ENCODE assay signal across 15 cellular contexts in the genomic region with DNA sequence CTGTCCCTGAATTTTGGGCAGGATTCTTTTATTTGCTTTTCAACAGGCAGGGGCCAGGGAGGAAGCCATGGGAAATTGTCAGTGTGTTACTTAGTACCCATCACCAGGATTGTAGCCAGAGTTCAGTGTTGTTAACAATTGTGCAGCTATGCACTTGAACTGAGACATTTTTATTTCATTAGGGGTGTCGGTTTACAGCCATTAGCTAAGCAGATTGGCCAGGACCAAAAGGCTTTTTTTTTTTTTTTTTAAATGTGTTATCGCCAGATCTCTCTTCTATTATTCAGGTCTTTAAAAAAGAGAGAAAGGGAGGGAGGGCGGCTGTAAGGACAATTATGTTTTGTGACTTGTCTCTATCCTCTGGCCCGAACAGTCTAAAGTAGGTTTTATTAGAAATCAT.
DNase-seq lines count a peak whose midpoint lies in the region; ATAC-seq, FAIRE-seq and TF ChIP-seq lines count a peak whose summit lies in the region.
"Had no signal": no experiment of that assay in that cellular context is flagged by ENCODE, and none has a peak within 500 bp of the region (broad histone marks: within the 10 kb centered on the region; RNA-seq: fewer than 3 reads in every experiment).

No MANE protein-coding gene starts in this region.

- intact Hi-C loops in left cardiac atrium (cut with DNase I) (no loop called here), right cardiac atrium (cut with DNase I) (loop anchor here in 1 of 4 donors (2.0 kb wide), 1 partner anchor 23 kb away; no protein-coding TSS in a partner anchor), HepG2 (cut with micrococcal nuclease; ENCODE audit: unreplicated experiment) (no loop called here)
- intact Hi-C loops in activated CD4-positive, alpha-beta T cell treated with anti-CD3 and anti-CD28 coated beads, Interleukin-2, amount 10 ng/mL, durations not matched to agents 24 days and 14 days (cut with micrococcal nuclease): no loop called here

- no peak overlapping the region for H3K4me3 Mint-ChIP-seq in activated CD4-positive, alpha-beta T cell treated with anti-CD3 and anti-CD28 coated beads, Interleukin-2, amount 10 ng/mL, durations not matched to agents 24 days and 14 days
- H3K4me3 Mint-ChIP-seq: neural crest cell, T-helper 17 cell had no signal

- no TSS peak for BruUV-seq in HepG2 (replicated peaks; lab: Mats Ljungman, UMichigan)

- no peak overlapping the region for H3K4me3 ChIP-seq in cardiac muscle cell
- no peak overlapping the region for H3K4me3 ChIP-seq in right cardiac atrium (ENCODE audit: low read length)
- H3K4me3 ChIP-seq in smooth muscle cell: no peak overlapping the region
- H3K4me3 ChIP-seq in HepG2 (replicated peaks in 1 of 3; ENCODE audit: insufficient read depth in 1 of 3, low read depth in 2 of 3, low read length in 3 of 3): no peak overlapping the region
- H3K4me3 ChIP-seq: transverse colon had no signal

- H4K20me1 ChIP-seq in smooth muscle cell (ENCODE audit: low read depth): no peaks in the 10 kb centered on the region
- no peaks in the 10 kb centered on the region for H4K20me1 ChIP-seq in HepG2 (ENCODE audit: insufficient read depth, low read length)

- TF ChIP-seq CTCF in cardiac muscle cell (IDR thresholded peaks at IDR 0.05; ENCODE audit: low read depth, low read length) (no peak), smooth muscle cell (IDR thresholded peaks at IDR 0.05; ENCODE audit: borderline replicate concordance, insufficient read depth, poor library complexity, severe bottlenecking) (no peak), HepG2 (CRISPR knock-in tag; IDR thresholded peaks at IDR 0.05) (no peak), foreskin keratinocyte (conservative IDR thresholded peaks at IDR 0.05) (no peak)

- H3K9ac ChIP-seq in smooth muscle cell (ENCODE audit: low read depth) (no peak overlapping the region), HepG2 (ENCODE audit: insufficient read depth, low read depth, low read length) (no peak overlapping the region)

- FAIRE-seq in HepG2 (lab: Jason Lieb, UNC): no peak

- H3K27me3 ChIP-seq in cardiac muscle cell (no peaks in the 10 kb centered on the region), right cardiac atrium (ENCODE audit: control insufficient read depth, insufficient read depth) (no peaks in the 10 kb centered on the region), smooth muscle cell (ENCODE audit: low read depth) (no peaks in the 10 kb centered on the region), HepG2 (ENCODE audit: control insufficient read depth in 1 of 2, insufficient read depth in 2 of 2, low read length in 2 of 2) (peaks cover 0 to 4% of the 10 kb centered on the region in 2 experiments; a peak in 1 of 5 replicates), foreskin keratinocyte (no peaks in the 10 kb centered on the region)
- H3K27me3 ChIP-seq: transverse colon had no signal

- no peak overlapping the region for H3K4me2 ChIP-seq in smooth muscle cell
- H3K4me2 ChIP-seq in HepG2 (ENCODE audit: low read depth, low read length): no peak overlapping the region

- H3K27ac ChIP-seq in cardiac muscle cell (peak overlapping the region; percentile 55), right cardiac atrium (ENCODE audit: low read length) (peak overlapping the region; percentile 92), smooth muscle cell (ENCODE audit: low read depth) (no peak overlapping the region), HepG2 (ENCODE audit: extremely low read length, insufficient read depth, low read length) (no peak overlapping the region), foreskin keratinocyte (no peak overlapping the region)
- H3K27ac ChIP-seq: transverse colon had no signal

- H3K79me2 ChIP-seq in smooth muscle cell (ENCODE audit: low read depth) (no peaks in the 10 kb centered on the region), HepG2 (ENCODE audit: insufficient read depth, low read length) (no peaks in the 10 kb centered on the region)

- no peak for ATAC-seq in left cardiac atrium
- no peak for ATAC-seq in right cardiac atrium
- no peak for ATAC-seq in HepG2
- no peak for ATAC-seq in foreskin keratinocyte
- ATAC-seq: T-helper 17 cell had no signal

- H3K9me3 ChIP-seq in cardiac muscle cell (ENCODE audit: low read depth) (no peaks in the 10 kb centered on the region), right cardiac atrium (ENCODE audit: control insufficient read depth, low read length) (no peaks in the 10 kb centered on the region), smooth muscle cell (replicated peaks; ENCODE audit: low read depth) (no peaks in the 10 kb centered on the region), HepG2 (ENCODE audit: low read length) (no peaks in the 10 kb centered on the region)
- H3K9me3 ChIP-seq: transverse colon had no signal

- no peak for TF ChIP-seq RAD21 in HepG2 (CRISPR knock-in tag; IDR thresholded peaks at IDR 0.05)

- H2AFZ ChIP-seq in smooth muscle cell (ENCODE audit: low read depth) (peak overlapping the region; percentile 28), HepG2 (ENCODE audit: low read length) (no peak overlapping the region)

- H3K27ac Mint-ChIP-seq in activated CD4-positive, alpha-beta T cell treated with anti-CD3 and anti-CD28 coated beads, Interleukin-2, amount 10 ng/mL, durations not matched to agents 24 days and 14 days: no peak overlapping the region
- H3K27ac Mint-ChIP-seq: T-helper 17 cell had no signal

- no peaks in the 10 kb centered on the region for H3K4me1 Mint-ChIP-seq in activated CD4-positive, alpha-beta T cell treated with anti-CD3 and anti-CD28 coated beads, Interleukin-2, amount 10 ng/mL, durations not matched to agents 24 days and 14 days
- H3K4me1 Mint-ChIP-seq: T-helper 17 cell had no signal

- H3F3A ChIP-seq in smooth muscle cell (ENCODE audit: low read depth): no peaks in the 10 kb centered on the region

- no peaks in the 10 kb centered on the region for H3K27me3 Mint-ChIP-seq in activated CD4-positive, alpha-beta T cell treated with anti-CD3 and anti-CD28 coated beads, Interleukin-2, amount 10 ng/mL, durations not matched to agents 24 days and 14 days
- H3K27me3 Mint-ChIP-seq: T-helper 17 cell had no signal

- no peaks in the 10 kb centered on the region for H3K36me3 Mint-ChIP-seq in activated CD4-positive, alpha-beta T cell treated with anti-CD3 and anti-CD28 coated beads, Interleukin-2, amount 10 ng/mL, durations not matched to agents 24 days and 14 days (ENCODE audit: low read depth)

- CTCF ChIA-PET in HepG2 (lab: Yijun Ruan, JAX; ENCODE audit: low intra/inter-chr PET ratio, low total read pairs): no interaction called here

- no peak for TF ChIP-seq POLR2A in HepG2 (IDR thresholded peaks at IDR 0.05; ENCODE audit: insufficient read depth in 1 of 2, low read depth in 2 of 2, low read length in 2 of 2)

- DNase-seq in cardiac muscle cell (ENCODE audit: low read depth in 1 of 2, low spot score in 1 of 2) (peak in 1 of 2 donors; percentile 38), left cardiac atrium (no peak), NCI-H524 (lab: John Stamatoyannopoulos, UW) (peak; percentile 21 to 73), right cardiac atrium (no peak), smooth muscle cell (lab: John Stamatoyannopoulos, UW; ENCODE audit: unreplicated experiment) (no peak), HepG2 (ENCODE audit: low spot score) (no peak), foreskin keratinocyte (no peak)
- no peak for DNase-seq in activated CD4-positive, alpha-beta T cell treated with anti-CD3 and anti-CD28 coated beads, Interleukin-2, amount 10 ng/mL, durations not matched to agents 24 days and 14 days
- DNase-seq: activated CD4-positive, alpha-beta T cell treated with anti-CD3 and anti-CD28 coated beads for 4 hours; activated T-cell treated with anti-CD3 and anti-CD28 coated beads, Interleukin-2, amount 50 U/mL, for 48 hours; Calu3; stimulated activated CD4-positive, alpha-beta T cell treated with anti-CD3 and anti-CD28 coated beads, Interleukin-15, amount 100 ng/mL, for 24 hours; T-helper 17 cell; transverse colon had no signal

- no peaks in the 10 kb centered on the region for H3K36me3 ChIP-seq in cardiac muscle cell
- no peaks in the 10 kb centered on the region for H3K36me3 ChIP-seq in smooth muscle cell (ENCODE audit: low read depth)
- H3K36me3 ChIP-seq in HepG2 (replicated peaks in 1 of 2; ENCODE audit: control insufficient read depth in 1 of 2, insufficient read depth in 2 of 2, low read length in 2 of 2): no peaks in the 10 kb centered on the region
- H3K36me3 ChIP-seq: transverse colon had no signal

- TF ChIP-seq EP300 in HepG2 (IDR thresholded peaks at IDR 0.05; ENCODE audit: low read depth in 2 of 2, low read length in 2 of 2) (no peak), HepG2 (CRISPR knock-in tag; IDR thresholded peaks at IDR 0.05; ENCODE audit: borderline replicate concordance) (no peak)

- POLR2A ChIA-PET in HepG2 (lab: Yijun Ruan, JAX): no interaction called here

- in situ Hi-C loops in HepG2 (cut with HindIII; ENCODE audit: extremely low pct_ligation_motif_present, low pct_unique_long_range_greater_than_20kb): no loop called here

- H3K4me1 ChIP-seq in cardiac muscle cell (ENCODE audit: low read depth) (peaks cover 27% of the 10 kb centered on the region), right cardiac atrium (ENCODE audit: control insufficient read depth, insufficient read depth, low read length) (peaks cover 4% of the 10 kb centered on the region), smooth muscle cell (ENCODE audit: low read depth) (peaks cover 2% of the 10 kb centered on the region), HepG2 (ENCODE audit: insufficient read depth, low read length) (no peaks in the 10 kb centered on the region), foreskin keratinocyte (no peaks in the 10 kb centered on the region)
- H3K4me1 ChIP-seq: transverse colon had no signal

- H3K9me3 Mint-ChIP-seq in activated CD4-positive, alpha-beta T cell treated with anti-CD3 and anti-CD28 coated beads, Interleukin-2, amount 10 ng/mL, durations not matched to agents 24 days and 14 days: no peaks in the 10 kb centered on the region
- H3K9me3 Mint-ChIP-seq: neural crest cell had no signal

- WGBS in right cardiac atrium: 79% methylated on average over 4 of the region's 4 CpGs
- WGBS in smooth muscle cell (ENCODE audit: low lambda C conversion rate): 66% methylated on average over 4 of the region's 4 CpGs
- WGBS in HepG2 (ENCODE audit: low lambda C conversion rate): 17% methylated on average over 4 of the region's 4 CpGs

TF ChIP-seq in HepG2, 621 proteins besides CTCF, POLR2A, EP300 and RAD21 (continues in another document):
- no peak for TF ChIP-seq KAT8 (CRISPR knock-in tag; IDR thresholded peaks at IDR 0.05)
- TF ChIP-seq ZMYM4 (CRISPR knock-in tag; IDR thresholded peaks at IDR 0.05): no peak
- TF ChIP-seq ZNF335 (CRISPR knock-in tag; IDR thresholded peaks at IDR 0.05): no peak
- no peak for TF ChIP-seq ZNF530 (CRISPR knock-in tag; IDR thresholded peaks at IDR 0.05; ENCODE audit: low read depth)
- no peak for TF ChIP-seq ATF7 (IDR thresholded peaks at IDR 0.05)
- TF ChIP-seq ATF7 (CRISPR knock-in tag; IDR thresholded peaks at IDR 0.05): no peak

Comparison
In these comparisons a context has a peak if more than half of its experiments do, and no peak if none do; other contexts are left out.
1. DNase-seq: peak in NCI-H524 (2 of 2); none in left cardiac atrium (single experiment), right cardiac atrium (0 of 3), smooth muscle cell (single experiment), HepG2 (single experiment), activated CD4-positive, alpha-beta T cell treated with anti-CD3 and anti-CD28 coated beads, Interleukin-2, amount 10 ng/mL, durations not matched to agents 24 days and 14 days (single experiment) and foreskin keratinocyte (0 of 2).
2. H3K27ac ChIP-seq: peak in cardiac muscle cell (single experiment) and right cardiac atrium (single experiment); none in smooth muscle cell (single experiment), HepG2 (single experiment) and foreskin keratinocyte (single experiment).